Comparison of ENCODE assay signal across 1 cellular context in genomic region chr11:3949132-3949531, GRCh38.
TF ChIP-seq lines count a peak whose summit lies in the region.

No MANE protein-coding gene starts in this region.

TF ChIP-seq in K562, 482 proteins besides CTCF, POLR2A, EP300 and RAD21 (continued from another document):
- TF ChIP-seq, protein P1, sequence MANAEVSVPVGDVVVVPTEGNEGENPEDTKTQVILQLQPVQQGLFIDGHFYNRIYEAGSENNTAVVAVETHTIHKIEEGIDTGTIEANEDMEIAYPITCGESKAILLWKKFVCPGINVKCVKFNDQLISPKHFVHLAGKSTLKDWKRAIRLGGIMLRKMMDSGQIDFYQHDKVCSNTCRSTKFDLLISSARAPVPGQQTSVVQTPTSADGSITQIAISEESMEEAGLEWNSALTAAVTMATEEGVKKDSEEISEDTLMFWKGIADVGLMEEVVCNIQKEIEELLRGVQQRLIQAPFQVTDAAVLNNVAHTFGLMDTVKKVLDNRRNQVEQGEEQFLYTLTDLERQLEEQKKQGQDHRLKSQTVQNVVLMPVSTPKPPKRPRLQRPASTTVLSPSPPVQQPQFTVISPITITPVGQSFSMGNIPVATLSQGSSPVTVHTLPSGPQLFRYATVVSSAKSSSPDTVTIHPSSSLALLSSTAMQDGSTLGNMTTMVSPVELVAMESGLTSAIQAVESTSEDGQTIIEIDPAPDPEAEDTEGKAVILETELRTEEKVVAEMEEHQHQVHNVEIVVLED (CRISPR knock-in tag; IDR thresholded peaks at IDR 0.05) = no peak
- TF ChIP-seq PKNOX1 (IDR thresholded peaks at IDR 0.05) (peak; percentile 53), KDM5B (IDR thresholded peaks at IDR 0.05; ENCODE audit: insufficient replicate concordance, low read depth, low read length) (no peak), CHD7 (IDR thresholded peaks at IDR 0.05; ENCODE audit: low read depth, low read length) (no peak), BCLAF1 (IDR thresholded peaks at IDR 0.05; ENCODE audit: borderline replicate concordance in 1 of 2, control insufficient read depth in 1 of 2, low read depth in 2 of 2, low read length in 1 of 2) (no peak), ZNF24 (IDR thresholded peaks at IDR 0.05) (no peak), ZNF212 (CRISPR knock-in tag; IDR thresholded peaks at IDR 0.05) (no peak)
TF ChIP-seq in K562: peak in this region for 2.
